ENCODE assay signal across 17 cellular contexts in the genomic region with DNA sequence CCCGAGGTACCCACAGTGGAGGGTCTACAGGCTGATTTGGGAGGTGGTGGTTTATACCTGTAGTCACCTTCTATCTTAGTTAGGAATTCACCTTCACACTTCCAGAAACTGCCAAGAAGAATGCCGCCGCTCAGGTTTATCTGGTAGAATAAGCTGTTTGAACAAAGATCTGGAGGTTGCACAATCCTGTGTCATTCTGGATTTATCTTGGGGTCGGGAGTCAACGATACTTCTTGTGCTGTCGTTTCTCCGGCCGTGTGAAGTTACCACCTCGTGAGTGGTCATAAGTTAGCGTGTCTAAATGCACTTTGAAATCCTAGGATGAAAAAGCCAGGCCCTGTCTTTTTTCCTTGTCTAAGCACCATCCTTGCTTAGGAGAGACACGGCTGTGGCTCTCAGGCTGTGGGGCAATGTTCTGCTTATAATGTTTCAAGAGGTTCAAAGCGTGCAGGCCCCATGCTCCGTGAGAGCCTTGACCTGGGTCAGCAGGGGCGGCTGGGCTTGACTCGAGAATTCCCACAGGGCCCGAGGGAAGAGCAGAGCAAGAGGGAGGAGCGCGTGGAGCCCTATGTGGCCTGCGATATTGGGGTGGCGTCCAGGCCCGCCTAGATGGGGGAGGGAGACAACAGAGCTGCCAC. TPM values are rescaled to one million over a fixed set of nuclear protein-coding genes. Genes with fewer than 3 reads are reported as not detected.
A peak's percentile ranks its signal among the peaks of the same experiment; 100 is the strongest.
DNase-seq lines count a peak whose midpoint lies in the region; ATAC-seq and TF ChIP-seq lines count a peak whose summit lies in the region.
"Had no signal": no experiment of that assay in that cellular context is flagged by ENCODE, and none has a peak within 500 bp of the region (broad histone marks: within the 10 kb centered on the region; RNA-seq: fewer than 3 reads in every experiment).

No MANE protein-coding gene starts in this region.

- H3K36me3 ChIP-seq in BLaER1, result peaks cover 29% of the 10 kb centered on the region
- H3K36me3 ChIP-seq in IMR-90 (ENCODE audit: control insufficient read depth, insufficient read depth, low read length), result peaks cover 6% of the 10 kb centered on the region
- H3K36me3 ChIP-seq: ovary, transverse colon had no signal

- H3K27me3 ChIP-seq in BLaER1 (no peaks in the 10 kb centered on the region), IMR-90 (ENCODE audit: control insufficient read depth, insufficient read depth, low read length) (no peaks in the 10 kb centered on the region), dorsolateral prefrontal cortex (no peaks in the 10 kb centered on the region)
- H3K27me3 ChIP-seq: ovary, transverse colon had no signal

- TF ChIP-seq POLR2A in IMR-90 (IDR thresholded peaks at IDR 0.05; ENCODE audit: low read depth, low read length), result no peak

- DNase-seq in IMR-90 (no peak), epithelial cell of esophagus (ENCODE audit: low read depth) (peak; percentile 92), mesothelial cell of epicardium (ENCODE audit: low spot score in 2 of 2, unreplicated experiment in 2 of 2) (no peak), RKO (ENCODE audit: low spot score) (no peak), dorsolateral prefrontal cortex (no peak), NCI-H2029 (lab: John Stamatoyannopoulos, UW) (no peak), GOT3 (lab: John Stamatoyannopoulos, UW) (no peak)
- DNase-seq: activated CD4-positive, alpha-beta T cell treated with anti-CD3 and anti-CD28 coated beads, Interleukin-2, amount 10 ng/mL, durations not matched to agents 7 days and 5 days; aorta; NCI-H1092 treated with DMSO at 0.1 percent for 48 hours; NCI-H226; T-cell; transverse colon had no signal

- H3K4me1 ChIP-seq in BLaER1 (peaks cover 48% of the 10 kb centered on the region), IMR-90 (ENCODE audit: control insufficient read depth, insufficient read depth, low read length) (no peaks in the 10 kb centered on the region)

- H3K4ac ChIP-seq in IMR-90 (ENCODE audit: low read depth, low read length), result no peak overlapping the region

- H3K4me2 ChIP-seq in BLaER1, result peak overlapping the region; percentile 49
- no peak overlapping the region for H3K4me2 ChIP-seq in IMR-90 (ENCODE audit: low read depth, low read length)

- CTCF ChIA-PET in IMR-90 (lab: Yijun Ruan, JAX), result no interaction called here

- no peak overlapping the region for H2BK15ac ChIP-seq in IMR-90 (ENCODE audit: low read depth, low read length)

- WGBS in IMR-90 (ENCODE audit: extremely low coverage in 2 of 2, insufficient read length in 1 of 2), 2 experiments, result 67% methylated on average over 17 of the region's 21 CpGs; no CpG with 5 or more reads in 1 of the 2 experiments

- no peak overlapping the region for H2AFZ ChIP-seq in IMR-90 (replicated peaks; ENCODE audit: low read length, poor library complexity)

- H2AK5ac ChIP-seq in IMR-90 (ENCODE audit: low read depth, low read length), result no peak overlapping the region

- no peak overlapping the region for H4K8ac ChIP-seq in IMR-90 (ENCODE audit: low read depth in 2 of 2, low read length in 2 of 2)

- no peak overlapping the region for H3K4me3 Mint-ChIP-seq in mesothelial cell of epicardium
- H3K4me3 Mint-ChIP-seq: activated CD4-positive, alpha-beta T cell treated with anti-CD3 and anti-CD28 coated beads, Interleukin-2, amount 10 ng/mL, durations not matched to agents 7 days and 5 days; T-cell had no signal

- H3K4me1 Mint-ChIP-seq in mesothelial cell of epicardium, result peaks cover 16% of the 10 kb centered on the region
- H3K4me1 Mint-ChIP-seq: activated CD4-positive, alpha-beta T cell treated with anti-CD3 and anti-CD28 coated beads, Interleukin-2, amount 10 ng/mL, durations not matched to agents 7 days and 5 days had no signal

- 0 out of 2 replicates have a peak, but pooled peaks cover 3% of the 10 kb centered on the region for H3K9me1 ChIP-seq in IMR-90 (ENCODE audit: insufficient read depth, low read length)

- peak overlapping the region; percentile 93 for H3K27ac Mint-ChIP-seq in mesothelial cell of epicardium
- H3K27ac Mint-ChIP-seq: activated CD4-positive, alpha-beta T cell treated with anti-CD3 and anti-CD28 coated beads, Interleukin-2, amount 10 ng/mL, durations not matched to agents 7 days and 5 days; T-cell had no signal

- dilution Hi-C loops in IMR-90 (cut with HindIII; ENCODE audit: low sequenced_read_pairs, unreplicated experiment), result no loop called here

- no peak overlapping the region for H2BK5ac ChIP-seq in IMR-90 (ENCODE audit: low read depth, low read length, poor library complexity, severe bottlenecking)

- no peak overlapping the region for H4K91ac ChIP-seq in IMR-90 (ENCODE audit: insufficient read depth, low read depth, low read length)

- no peak overlapping the region for H4K5ac ChIP-seq in IMR-90 (ENCODE audit: low read depth, low read length)

- ATAC-seq in IMR-90 (ENCODE audit: low read depth), result no peak
- ATAC-seq: HCT116, T-cell had no signal

- H2BK20ac ChIP-seq in IMR-90 (ENCODE audit: low read depth, low read length), result no peak overlapping the region

- no peak overlapping the region; the same call in 1 of the 2 replicates for H3K56ac ChIP-seq in IMR-90 (ENCODE audit: extremely low read depth, insufficient read depth, low read length)

- TF ChIP-seq CTCF in IMR-90 (conservative IDR thresholded peaks at IDR 0.05; ENCODE audit: low read depth, low read length) (no peak), epithelial cell of esophagus (IDR thresholded peaks at IDR 0.05; ENCODE audit: insufficient read depth, low read depth, low read length, missing control alignments) (no peak), mesothelial cell of epicardium (IDR thresholded peaks at IDR 0.05; ENCODE audit: unreplicated experiment) (no peak), dorsolateral prefrontal cortex (IDR thresholded peaks at IDR 0.05 in 54 of 56, conservative IDR thresholded peaks at IDR 0.05 in 2 of 56; ENCODE audit: low read depth in 1 of 56, partially characterized antibody in 56 of 56) (no peak)

- H3K79me1 ChIP-seq in IMR-90 (ENCODE audit: low read depth in 1 of 2, low read length in 2 of 2), result no peaks in the 10 kb centered on the region; a peak in 1 of 4 replicates

- POLR2A ChIA-PET in IMR-90 (lab: Charles Lee; ENCODE audit: unreplicated experiment), result no interaction called here

- intact Hi-C loops in IMR-90 (cut with micrococcal nuclease) (no loop called here), dorsolateral prefrontal cortex (cut with DNase I) (no loop called here)

- no peaks in the 10 kb centered on the region for H3K27me3 Mint-ChIP-seq in mesothelial cell of epicardium (ENCODE audit: low read depth)
- H3K27me3 Mint-ChIP-seq: activated CD4-positive, alpha-beta T cell treated with anti-CD3 and anti-CD28 coated beads, Interleukin-2, amount 10 ng/mL, durations not matched to agents 7 days and 5 days; T-cell had no signal

- H3K27ac ChIP-seq in BLaER1, result peak overlapping the region; percentile 38; the same call in 1 of the 2 replicates
- H3K27ac ChIP-seq in IMR-90 (ENCODE audit: insufficient read depth, low read length), result no peak overlapping the region
- peak overlapping the region in 1 of 59 donors; percentile 18 for H3K27ac ChIP-seq in dorsolateral prefrontal cortex
- H3K27ac ChIP-seq: ovary, transverse colon had no signal

- no peak overlapping the region for H2BK120ac ChIP-seq in IMR-90 (ENCODE audit: low read depth, low read length)

- H3K9ac ChIP-seq in BLaER1 (no peak overlapping the region), IMR-90 (ENCODE audit: low read depth, low read length) (no peak overlapping the region)

- in situ Hi-C loops in IMR-90 (cut with MboI; ENCODE audit: low sequenced_read_pairs), result no loop called here

- no TSS peak for BruUV-seq in IMR-90 (replicated peaks; lab: Mats Ljungman, UMichigan)

- H3K14ac ChIP-seq in IMR-90 (replicated peaks; ENCODE audit: low read depth, low read length), result no peak overlapping the region

- H2AK9ac ChIP-seq in IMR-90 (replicated peaks; ENCODE audit: low read depth, low read length, poor library complexity), result peak overlapping the region; percentile 13

- H4K20me1 ChIP-seq in BLaER1 (peaks cover 54% of the 10 kb centered on the region), IMR-90 (ENCODE audit: insufficient read depth, low read length) (no peaks in the 10 kb centered on the region)

- H3K4me3 ChIP-seq in BLaER1 (no peak overlapping the region), IMR-90 (ENCODE audit: insufficient read depth, low read depth, low read length) (no peak overlapping the region), epithelial cell of esophagus (ENCODE audit: low read length) (no peak overlapping the region), dorsolateral prefrontal cortex (no peak overlapping the region)
- H3K4me3 ChIP-seq: ovary, transverse colon had no signal

- H3K9me3 Mint-ChIP-seq in mesothelial cell of epicardium, result no peaks in the 10 kb centered on the region
- H3K9me3 Mint-ChIP-seq: activated CD4-positive, alpha-beta T cell treated with anti-CD3 and anti-CD28 coated beads, Interleukin-2, amount 10 ng/mL, durations not matched to agents 7 days and 5 days; T-cell had no signal

- H3K9me3 ChIP-seq in BLaER1, result no peaks in the 10 kb centered on the region
- no peaks in the 10 kb centered on the region for H3K9me3 ChIP-seq in IMR-90 (ENCODE audit: control insufficient read depth, insufficient read depth, low read length)
- H3K9me3 ChIP-seq: ovary, transverse colon had no signal

- no peak overlapping the region for H3K18ac ChIP-seq in IMR-90 (ENCODE audit: low read depth, low read length)

- H3K36me3 Mint-ChIP-seq in mesothelial cell of epicardium, result peaks cover 4% of the 10 kb centered on the region

- no peak for TF ChIP-seq RAD21 in IMR-90 (IDR thresholded peaks at IDR 0.05; ENCODE audit: low read length)

- no peak overlapping the region for H3K23ac ChIP-seq in IMR-90 (ENCODE audit: low read depth, low read length)

TF ChIP-seq in IMR-90, 13 proteins besides CTCF, POLR2A, EP300 and RAD21:
- no peak for TF ChIP-seq MXI1 (IDR thresholded peaks at IDR 0.05; ENCODE audit: borderline replicate concordance, low read depth, low read length)
- peak; percentile 62 for TF ChIP-seq CEBPB (IDR thresholded peaks at IDR 0.05; ENCODE audit: low read depth, low read length)

RNA-seq across cellular contexts. Expression of a gene that starts 35.5 kb away (rescaled TPM):
- total RNA-seq in IMR-90 (2012; rRNA removed), result not detected in 2 replicates
- not detected in 2 replicates for polyA plus RNA-seq in IMR-90 (2012; rRNA removed)
- not detected in 2 replicates for polyA plus RNA-seq in IMR-90 (2012; cell fraction: cytosol; rRNA removed)
- polyA plus RNA-seq in IMR-90 (2012; cell fraction: nucleus; rRNA removed; ENCODE audit: low replicate concordance), result not detected in 2 replicates
- total RNA-seq in mesothelial cell of epicardium, result not detected in 3 replicates
- total RNA-seq in dorsolateral prefrontal cortex, result not detected
- total RNA-seq: activated CD4-positive, alpha-beta T cell treated with anti-CD3 and anti-CD28 coated beads, Interleukin-2, amount 10 ng/mL, durations not matched to agents 7 days and 5 days; aorta; mesenteric fat pad; ovary; T-cell; transverse colon had no signal
- polyA plus RNA-seq: aorta, ovary had no signal

RNA-seq across cellular contexts. Expression of a gene that starts 37.3 kb away (rescaled TPM):
- total RNA-seq in IMR-90 (2012; rRNA removed), result 3.8 and 4.7 TPM in 2 replicates
- 27.0 and 31.6 TPM in 2 replicates for polyA plus RNA-seq in IMR-90 (2012; rRNA removed)
- polyA plus RNA-seq in IMR-90 (2012; cell fraction: cytosol; rRNA removed), result 26.1 and 46.6 TPM in 2 replicates
- polyA plus RNA-seq in IMR-90 (2012; cell fraction: nucleus; rRNA removed; ENCODE audit: low replicate concordance), result 11.2 and 24.6 TPM in 2 replicates
- 20.0 to 22.4 TPM (median 20.4 TPM) in 3 replicates for total RNA-seq in mesothelial cell of epicardium
- total RNA-seq in dorsolateral prefrontal cortex, result 10 to 100 TPM; 19.5 to 66.3 (median 29.6) TPM
